In genomic region chr16:788399-789126, GRCh38 we compare ENCODE assay signal across 8 cellular contexts. TPM values are rescaled to one million over a fixed set of nuclear protein-coding genes. Genes with fewer than 3 reads are reported as not detected.
DNase-seq lines count a peak whose midpoint lies in the region; ATAC-seq and TF ChIP-seq lines count a peak whose summit lies in the region.

TSS of gene CHTF18 (plus strand) at chr16:788620. CDS start at chr16:788685, 65 bp downstream.

- H3K9me3 ChIP-seq in H9 (ENCODE audit: control insufficient read depth, low read depth, low read length), result no peaks in the 10 kb centered on the region
- H3K9me3 ChIP-seq in MG63, result no peaks in the 10 kb centered on the region

- no peaks in the 10 kb centered on the region for H3K9me3 Mint-ChIP-seq in H9
- H3K9me3 Mint-ChIP-seq in nephron progenitor cell, result no peaks in the 10 kb centered on the region

- H3K18ac ChIP-seq in H9 (ENCODE audit: insufficient read length, low read depth, low read length), result peak within 1 kb of the TSS; percentile 83

- TF ChIP-seq CTCF in H9 (conservative IDR thresholded peaks at IDR 0.05) (no peak), nephron progenitor cell (IDR thresholded peaks at IDR 0.05) (no peak)

- no peak within 1 kb of the TSS for H2BK20ac ChIP-seq in H9 (ENCODE audit: low read depth, low read length, poor library complexity, severe bottlenecking)

- no peak within 1 kb of the TSS for H4K8ac ChIP-seq in H9 (replicated peaks; ENCODE audit: insufficient read length, low read depth, low read length)

- H4K91ac ChIP-seq in H9 (ENCODE audit: insufficient read length, low read depth, low read length), result no peak within 1 kb of the TSS

- H2AFZ ChIP-seq in H9 (ENCODE audit: low read length), result no peak within 1 kb of the TSS

- no peak within 1 kb of the TSS for H3T11ph ChIP-seq in H9 (ENCODE audit: low read length)

- peak within 1 kb of the TSS in 2 of 3 experiments; percentile 44 to 59; a peak in 3 of 7 replicates for H3K27ac Mint-ChIP-seq in H9
- H3K27ac Mint-ChIP-seq in nephron progenitor cell, result no peak within 1 kb of the TSS

- peak within 1 kb of the TSS; percentile 63 for H3K9ac ChIP-seq in H9 (ENCODE audit: extremely low read depth, insufficient read length, low read length)

- no peak within 1 kb of the TSS for H3K56ac ChIP-seq in H9 (ENCODE audit: insufficient read length, low read depth, low read length)

- peak within 1 kb of the TSS; percentile 87 to 93 for H3K4me3 Mint-ChIP-seq in H9
- peak within 1 kb of the TSS; percentile 87 for H3K4me3 Mint-ChIP-seq in nephron progenitor cell

- H2BK120ac ChIP-seq in H9 (ENCODE audit: low read depth, low read length, poor library complexity, severe bottlenecking), result no peak within 1 kb of the TSS

- peak within 1 kb of the TSS; percentile 88 for H3K4me2 ChIP-seq in H9 (ENCODE audit: insufficient read depth, insufficient read length, low read length)

- H3K4me3 ChIP-seq in MG63, result peak within 1 kb of the TSS; percentile 98

- no peaks in the 10 kb centered on the region for H3K27me3 ChIP-seq in H9 (ENCODE audit: insufficient read depth, low read length)
- H3K27me3 ChIP-seq in MG63, result no peaks in the 10 kb centered on the region

- no peak within 1 kb of the TSS for H2AK5ac ChIP-seq in H9 (ENCODE audit: insufficient read length, low read length)

- H3K4ac ChIP-seq in H9 (ENCODE audit: low read depth, low read length), result no peak within 1 kb of the TSS

- peaks cover 11% of the 10 kb centered on the region for H3K23me2 ChIP-seq in H9 (ENCODE audit: insufficient read length, low read depth, low read length, poor library complexity, severe bottlenecking)

- H3K79me2 ChIP-seq in H9 (ENCODE audit: insufficient read depth, low read length), result no peaks in the 10 kb centered on the region; the same call in 1 of the 2 replicates

- DNase-seq in EL (peak; percentile 90), H9 (peak; percentile 94), MG63 (peak; percentile 93), SHP77 (lab: John Stamatoyannopoulos, UW) (peak; percentile 79 to 84), activated gamma-delta T cell (lab: John Stamatoyannopoulos, UW) (peak; percentile 94), fibroblast of the conjunctiva (ENCODE audit: low read depth) (peak; percentile 84), nephron progenitor cell (peak; percentile 96)
- peak; percentile 94 for DNase-seq in stimulated activated naive CD8-positive, alpha-beta T cell treated with anti-CD3 and anti-CD28 coated beads, Interleukin-15, Interleukin-2, amounts not matched to agents 100 U/mL and 50 U/mL, for 24 hours

- H3K79me1 ChIP-seq in H9 (ENCODE audit: insufficient read depth, low read depth, low read length, poor library complexity, severe bottlenecking), result peaks cover 2% of the 10 kb centered on the region

- H3K27me3 Mint-ChIP-seq in H9 (ENCODE audit: low read depth), result no peaks in the 10 kb centered on the region
- H3K27me3 Mint-ChIP-seq in nephron progenitor cell (ENCODE audit: low read depth, poor library complexity), result no peaks in the 10 kb centered on the region

- no peak within 1 kb of the TSS for H2BK15ac ChIP-seq in H9 (ENCODE audit: low read depth, low read length)

- ATAC-seq in stimulated activated naive CD8-positive, alpha-beta T cell treated with anti-CD3 and anti-CD28 coated beads, Interleukin-15, Interleukin-2, amounts not matched to agents 100 U/mL and 50 U/mL, for 24 hours, result peak; percentile 85

- H2BK12ac ChIP-seq in H9 (ENCODE audit: insufficient read length, low read depth, low read length), result no peak within 1 kb of the TSS

- WGBS in H9 (ENCODE audit: extremely low coverage, insufficient read length, low lambda C conversion rate), result no CpG with 5 or more reads among the region's 97 CpGs

- peaks cover 55% of the 10 kb centered on the region for H3K36me3 ChIP-seq in MG63

- H4K20me1 ChIP-seq in H9 (ENCODE audit: control insufficient read depth, insufficient read depth, insufficient read length), result no peaks in the 10 kb centered on the region

- no peaks in the 10 kb centered on the region for H3K4me1 ChIP-seq in H9 (ENCODE audit: insufficient read depth, low read length)

- peaks cover 0 to 2% of the 10 kb centered on the region in 2 experiments; a peak in 1 of 4 replicates for H3K4me1 Mint-ChIP-seq in H9
- H3K4me1 Mint-ChIP-seq in nephron progenitor cell, result peaks cover 3% of the 10 kb centered on the region

- H3K23ac ChIP-seq in H9 (ENCODE audit: insufficient read length, low read depth, low read length), result no peak within 1 kb of the TSS

- no peak within 1 kb of the TSS for H3K27ac ChIP-seq in H9 (ENCODE audit: insufficient read length, low read depth, low read length)

- peak within 1 kb of the TSS; percentile 93 for H3K14ac ChIP-seq in H9 (ENCODE audit: insufficient read depth, low read length)

- no peak within 1 kb of the TSS for H2BK5ac ChIP-seq in H9 (ENCODE audit: insufficient read length, low read length)

- peaks cover 8 to 31% (median 25%) of the 10 kb centered on the region in 3 experiments; a peak in 6 of 7 replicates for H3K36me3 Mint-ChIP-seq in H9 (ENCODE audit: insufficient read depth in 1 of 3, low read depth in 3 of 3)
- H3K36me3 Mint-ChIP-seq in nephron progenitor cell (ENCODE audit: low read depth), result peaks cover 8% of the 10 kb centered on the region

- H4K5ac ChIP-seq in H9 (ENCODE audit: insufficient read length, low read depth, low read length), result no peak within 1 kb of the TSS

RNA-seq across cellular contexts. Expression of gene CHTF18, which starts in this region (rescaled TPM):
- total RNA-seq in H9 (2021), result 120 and 127 TPM in 2 replicates
- 18.9 and 22.6 TPM in 2 replicates for total RNA-seq in MG63 (2014; rRNA removed; shearing (Covaris generic); ENCODE audit: low replicate concordance)
